In the genomic region with DNA sequence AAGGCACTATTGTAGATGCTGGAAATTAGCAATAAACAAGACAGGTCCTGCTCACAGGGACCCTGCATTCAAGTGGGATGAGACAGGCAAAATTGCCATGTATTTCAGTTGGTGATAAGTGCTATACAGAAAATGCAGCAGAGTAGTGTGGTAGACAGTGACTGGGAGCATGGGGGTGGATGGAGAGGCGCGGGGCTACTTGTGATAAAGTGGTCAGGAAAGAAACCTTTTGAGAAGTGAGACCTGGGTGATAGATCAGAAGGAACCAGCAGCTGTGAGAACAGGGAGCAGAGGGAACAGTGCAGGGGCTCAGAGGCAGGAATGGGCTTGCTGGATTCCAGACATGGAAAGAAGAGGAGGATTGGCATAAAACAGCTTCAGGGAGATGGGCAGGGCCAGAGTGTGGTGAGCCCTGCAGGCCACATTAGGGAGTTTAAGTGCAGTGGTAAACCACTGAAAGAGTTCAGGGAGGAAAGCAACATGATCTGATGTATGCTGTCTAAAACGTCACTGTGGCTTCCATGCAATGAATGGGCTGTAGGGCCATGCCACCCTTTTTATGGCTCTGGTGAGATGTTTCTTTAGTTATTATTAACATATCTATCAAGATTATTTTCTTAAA, we compare ENCODE assay signal across 10 cellular contexts. TPM values are rescaled to one million over a fixed set of nuclear protein-coding genes. Genes with fewer than 3 reads are reported as not detected.
DNase-seq lines count a peak whose midpoint lies in the region; ATAC-seq and TF ChIP-seq lines count a peak whose summit lies in the region.
"Had no signal": no experiment of that assay in that cellular context is flagged by ENCODE, and none has a peak within 500 bp of the region (broad histone marks: within the 10 kb centered on the region; RNA-seq: fewer than 3 reads in every experiment).

No MANE protein-coding gene starts in this region.

- H3K36me3 ChIP-seq in IMR-90 (ENCODE audit: control insufficient read depth, insufficient read depth, low read length) = no peaks in the 10 kb centered on the region

- no peaks in the 10 kb centered on the region for H3K79me1 ChIP-seq in IMR-90 (ENCODE audit: low read depth in 1 of 2, low read length in 2 of 2)

- no peak for TF ChIP-seq POLR2A in IMR-90 (IDR thresholded peaks at IDR 0.05; ENCODE audit: low read depth, low read length)

- no peak overlapping the region for H4K8ac ChIP-seq in IMR-90 (ENCODE audit: low read depth in 2 of 2, low read length in 2 of 2)

- TF ChIP-seq RAD21 in IMR-90 (IDR thresholded peaks at IDR 0.05; ENCODE audit: low read length) = no peak

- BruUV-seq in IMR-90 (replicated peaks; lab: Mats Ljungman, UMichigan) = no TSS peak

- H3K4ac ChIP-seq in IMR-90 (ENCODE audit: low read depth, low read length) = no peak overlapping the region

- H3K4me1 ChIP-seq in IMR-90 (ENCODE audit: control insufficient read depth, insufficient read depth, low read length) = no peaks in the 10 kb centered on the region; the same call in 1 of the 2 replicates

- H3K27ac ChIP-seq in IMR-90 (ENCODE audit: insufficient read depth, low read length) = no peak overlapping the region

- no peak overlapping the region for H3K4me3 ChIP-seq in IMR-90 (ENCODE audit: insufficient read depth, low read depth, low read length)

- H3K9me1 ChIP-seq in IMR-90 (ENCODE audit: insufficient read depth, low read length) = no peaks in the 10 kb centered on the region

- no peak overlapping the region for H2BK20ac ChIP-seq in IMR-90 (ENCODE audit: low read depth, low read length)

- intact Hi-C loops in IMR-90 (cut with micrococcal nuclease) = no loop called here

- H4K20me1 ChIP-seq in IMR-90 (ENCODE audit: insufficient read depth, low read length) = no peaks in the 10 kb centered on the region

- no peak overlapping the region for H2AK9ac ChIP-seq in IMR-90 (replicated peaks; ENCODE audit: low read depth, low read length, poor library complexity)

- H3K4me1 Mint-ChIP-seq in chondrocyte (ENCODE audit: low read depth) = peaks cover 21% of the 10 kb centered on the region

- in situ Hi-C loops in ACHN (cut with HindIII; ENCODE audit: low pct_ligation_motif_present, low pct_unique_long_range_greater_than_20kb, low sequenced_read_pairs) = no loop called here
- in situ Hi-C loops in IMR-90 (cut with MboI; ENCODE audit: low sequenced_read_pairs) = no loop called here

- no peak for TF ChIP-seq CTCF in IMR-90 (conservative IDR thresholded peaks at IDR 0.05; ENCODE audit: low read depth, low read length)
- TF ChIP-seq CTCF in chondrocyte (IDR thresholded peaks at IDR 0.05) = no peak

- H2BK15ac ChIP-seq in IMR-90 (ENCODE audit: low read depth, low read length) = no peak overlapping the region

- CTCF ChIA-PET in IMR-90 (lab: Yijun Ruan, JAX) = no interaction called here

- H3K23ac ChIP-seq in IMR-90 (ENCODE audit: low read depth, low read length) = no peak overlapping the region

- no peak overlapping the region for H4K5ac ChIP-seq in IMR-90 (ENCODE audit: low read depth, low read length)

- H3K27me3 ChIP-seq in IMR-90 (ENCODE audit: control insufficient read depth, insufficient read depth, low read length) = peaks cover 15% of the 10 kb centered on the region

- H2AFZ ChIP-seq in IMR-90 (replicated peaks; ENCODE audit: low read length, poor library complexity) = peak overlapping the region; percentile 4

- H3K9me3 ChIP-seq in IMR-90 (ENCODE audit: control insufficient read depth, insufficient read depth, low read length) = no peaks in the 10 kb centered on the region

- no peak overlapping the region for H3K18ac ChIP-seq in IMR-90 (ENCODE audit: low read depth, low read length)

- peak; percentile 1 for DNase-seq in ACHN
- DNase-seq in IMR-90 = no peak
- peak; percentile 80 for DNase-seq in astrocyte of the hippocampus (ENCODE audit: low read depth, low spot score)
- DNase-seq in NCI-H1436 treated with DMSO at 0.1 percent for 48 hours (lab: John Stamatoyannopoulos, UW) = no peak
- no peak for DNase-seq in COLO668 (lab: John Stamatoyannopoulos, UW; ENCODE audit: unreplicated experiment)
- no peak for DNase-seq in NCI-H2227 (lab: John Stamatoyannopoulos, UW; ENCODE audit: unreplicated experiment)
- no peak for DNase-seq in chondrocyte (ENCODE audit: low spot score)

- H3K27me3 Mint-ChIP-seq in chondrocyte (ENCODE audit: low read depth) = peaks cover 1% of the 10 kb centered on the region

- POLR2A ChIA-PET in IMR-90 (lab: Charles Lee; ENCODE audit: unreplicated experiment) = no interaction called here

- H2BK120ac ChIP-seq in IMR-90 (ENCODE audit: low read depth, low read length) = no peak overlapping the region

- H3K4me3 Mint-ChIP-seq in chondrocyte (ENCODE audit: unreplicated experiment) = no peak overlapping the region

- ATAC-seq in GM19463 (IDR thresholded peaks at IDR 0.05; ENCODE audit: unreplicated experiment) = peak; percentile 97
- ATAC-seq in IMR-90 (ENCODE audit: low read depth) = no peak

- WGBS in IMR-90 (ENCODE audit: extremely low coverage in 2 of 2, insufficient read length in 1 of 2), 2 experiments = no CpG with 5 or more reads among the region's 3 CpGs

- no peak overlapping the region for H4K91ac ChIP-seq in IMR-90 (ENCODE audit: insufficient read depth, low read depth, low read length)

- dilution Hi-C loops in IMR-90 (cut with HindIII; ENCODE audit: low sequenced_read_pairs, unreplicated experiment) = no loop called here

- no peak overlapping the region for H3K14ac ChIP-seq in IMR-90 (replicated peaks; ENCODE audit: low read depth, low read length)

- H3K36me3 Mint-ChIP-seq in chondrocyte (ENCODE audit: low read depth) = no peaks in the 10 kb centered on the region

- no peaks in the 10 kb centered on the region for H3K9me3 Mint-ChIP-seq in chondrocyte (ENCODE audit: low read depth)

- H3K27ac Mint-ChIP-seq in chondrocyte (ENCODE audit: unreplicated experiment) = no peak overlapping the region

- no peak overlapping the region for H3K4me2 ChIP-seq in IMR-90 (ENCODE audit: low read depth, low read length)

- no peak overlapping the region for H2AK5ac ChIP-seq in IMR-90 (ENCODE audit: low read depth, low read length)

- no peak overlapping the region for H3K56ac ChIP-seq in IMR-90 (ENCODE audit: extremely low read depth, insufficient read depth, low read length)

- H2BK5ac ChIP-seq in IMR-90 (ENCODE audit: low read depth, low read length, poor library complexity, severe bottlenecking) = no peak overlapping the region

- H3K9ac ChIP-seq in IMR-90 (ENCODE audit: low read depth, low read length) = no peak overlapping the region

TF ChIP-seq in IMR-90, 13 proteins besides CTCF, POLR2A, EP300 and RAD21:
- TF ChIP-seq SMC3 (IDR thresholded peaks at IDR 0.05; ENCODE audit: low read depth, low read length) (no peak), RCOR1 (IDR thresholded peaks at IDR 0.05; ENCODE audit: insufficient replicate concordance, low read length) (no peak), USF2 (IDR thresholded peaks at IDR 0.05; ENCODE audit: low read depth, low read length) (no peak), MAFK (IDR thresholded peaks at IDR 0.05; ENCODE audit: low read depth, low read length) (no peak), NFE2L2 (IDR thresholded peaks at IDR 0.05; ENCODE audit: low read depth, low read length) (no peak), MAZ (IDR thresholded peaks at IDR 0.05; ENCODE audit: borderline replicate concordance, low read depth, low read length) (no peak), RFX5 (IDR thresholded peaks at IDR 0.05; ENCODE audit: low read depth, low read length) (no peak), CEBPB (IDR thresholded peaks at IDR 0.05; ENCODE audit: low read depth, low read length) (no peak), BHLHE40 (IDR thresholded peaks at IDR 0.05; ENCODE audit: low read depth, low read length) (no peak), CHD1 (IDR thresholded peaks at IDR 0.05; ENCODE audit: low read depth, low read length) (no peak), MXI1 (IDR thresholded peaks at IDR 0.05; ENCODE audit: borderline replicate concordance, low read depth, low read length) (no peak), FOS (IDR thresholded peaks at IDR 0.05; ENCODE audit: low read depth, low read length) (no peak)
- TF ChIP-seq, protein P1, sequence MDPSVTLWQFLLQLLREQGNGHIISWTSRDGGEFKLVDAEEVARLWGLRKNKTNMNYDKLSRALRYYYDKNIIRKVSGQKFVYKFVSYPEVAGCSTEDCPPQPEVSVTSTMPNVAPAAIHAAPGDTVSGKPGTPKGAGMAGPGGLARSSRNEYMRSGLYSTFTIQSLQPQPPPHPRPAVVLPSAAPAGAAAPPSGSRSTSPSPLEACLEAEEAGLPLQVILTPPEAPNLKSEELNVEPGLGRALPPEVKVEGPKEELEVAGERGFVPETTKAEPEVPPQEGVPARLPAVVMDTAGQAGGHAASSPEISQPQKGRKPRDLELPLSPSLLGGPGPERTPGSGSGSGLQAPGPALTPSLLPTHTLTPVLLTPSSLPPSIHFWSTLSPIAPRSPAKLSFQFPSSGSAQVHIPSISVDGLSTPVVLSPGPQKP (IDR thresholded peaks at IDR 0.05; ENCODE audit: borderline replicate concordance, low read depth, low read length) = no peak

RNA-seq across cellular contexts. Expression of gene CRHBP, which starts 7.3 kb away (rescaled TPM):
- total RNA-seq in IMR-90 (2012; rRNA removed) = 0.28 TPM in 1 of 2 replicates, not detected in the other
- 0.09 and 0.27 TPM in 2 replicates for polyA plus RNA-seq in IMR-90 (2012; rRNA removed)
- polyA plus RNA-seq in IMR-90 (2012; cell fraction: cytosol; rRNA removed) = 0.13 and 0.51 TPM in 2 replicates
- 0.49 and 0.89 TPM in 2 replicates for polyA plus RNA-seq in IMR-90 (2012; cell fraction: nucleus; rRNA removed; ENCODE audit: low replicate concordance)
- total RNA-seq in chondrocyte = 0.40 TPM in 1 of 3 replicates, not detected in the others
- total RNA-seq: lung microvascular endothelial cell; T-helper 2 cell treated with Interferon-gamma antibody and Interleukin-4, amounts not matched to agents 100 ng/mL and 5 ng/mL, for 36 hours had no signal

Comparison
In these comparisons a context has a peak if more than half of its experiments do, and no peak if none do; other contexts are left out.
1. DNase-seq: peak in ACHN (single experiment) and astrocyte of the hippocampus (single experiment); none in IMR-90 (single experiment), NCI-H1436 treated with DMSO at 0.1 percent for 48 hours (single experiment), COLO668 (single experiment), NCI-H2227 (single experiment) and chondrocyte (single experiment).